In the genomic region with DNA sequence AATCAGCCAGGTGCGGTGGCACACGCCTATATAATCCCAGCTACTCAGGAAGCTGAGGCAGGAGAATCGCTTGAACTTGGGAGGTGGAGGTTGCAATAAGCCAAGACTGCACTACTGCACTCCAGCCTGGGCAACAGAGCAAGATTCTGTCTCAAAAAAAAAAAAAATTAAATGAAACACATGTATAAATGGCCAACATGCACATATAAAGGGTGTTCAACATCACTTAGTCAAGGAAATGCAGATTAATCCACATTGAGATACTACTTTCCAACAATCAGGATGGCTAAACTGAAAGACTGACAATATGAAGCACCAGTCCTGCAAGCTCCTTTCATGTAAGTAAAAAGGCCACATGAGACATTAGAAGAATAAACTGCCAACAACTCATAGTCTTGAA, we compare ENCODE assay signal across 15 cellular contexts. TPM values are rescaled to one million over a fixed set of nuclear protein-coding genes. Genes with fewer than 3 reads are reported as not detected.
"Had no signal": no experiment of that assay in that cellular context is flagged by ENCODE, and none has a peak within 500 bp of the region (broad histone marks: within the 10 kb centered on the region; RNA-seq: fewer than 3 reads in every experiment).

No MANE protein-coding gene starts in this region.

- H3K4me1 Mint-ChIP-seq: neural progenitor cell had no signal

- ATAC-seq: activated CD8-positive, alpha-beta T cell treated with anti-CD3 and anti-CD28 coated beads, Interleukin-2, amount 10 ng/mL, durations not matched to agents 7 days and 5 days; foreskin keratinocyte; heart right ventricle had no signal

- H3K27ac Mint-ChIP-seq: activated CD8-positive, alpha-beta T cell treated with anti-CD3 and anti-CD28 coated beads, Interleukin-2, amount 10 ng/mL, durations not matched to agents 7 days and 5 days; neural progenitor cell had no signal

- H3K36me3 Mint-ChIP-seq: neural progenitor cell had no signal

- DNase-seq: activated CD4-positive, alpha-beta T cell treated with anti-CD3 and anti-CD28 coated beads for 48 hours; activated CD8-positive, alpha-beta memory T cell treated with anti-CD3 and anti-CD28 coated beads, Interleukin-2, amount 50 U/mL, for 48 hours; activated CD8-positive, alpha-beta T cell treated with anti-CD3 and anti-CD28 coated beads, Interleukin-2, amount 10 ng/mL, durations not matched to agents 7 days and 5 days; activated naive CD4-positive, alpha-beta T cell; aorta; heart right ventricle; T1000; thyroid gland; uterus had no signal

- H3K27ac ChIP-seq: breast epithelium, foreskin keratinocyte, neural progenitor cell, parathyroid adenoma, thyroid gland, uterus had no signal

- H3K4me3 Mint-ChIP-seq: activated CD8-positive, alpha-beta T cell treated with anti-CD3 and anti-CD28 coated beads, Interleukin-2, amount 10 ng/mL, durations not matched to agents 7 days and 5 days; neural progenitor cell had no signal

- H3K9me3 Mint-ChIP-seq: neural progenitor cell had no signal

RNA-seq across cellular contexts. Expression of a gene that starts 50.9 kb away (rescaled TPM):
- total RNA-seq: activated CD8-positive, alpha-beta T cell treated with anti-CD3 and anti-CD28 coated beads, Interleukin-2, amount 10 ng/mL, durations not matched to agents 7 days and 5 days; aorta; endothelial cell of umbilical vein; foreskin keratinocyte; renal cortical epithelial cell; thyroid gland; uterus had no signal
